Comparison of ENCODE assay signal across 14 cellular contexts in the genomic region with DNA sequence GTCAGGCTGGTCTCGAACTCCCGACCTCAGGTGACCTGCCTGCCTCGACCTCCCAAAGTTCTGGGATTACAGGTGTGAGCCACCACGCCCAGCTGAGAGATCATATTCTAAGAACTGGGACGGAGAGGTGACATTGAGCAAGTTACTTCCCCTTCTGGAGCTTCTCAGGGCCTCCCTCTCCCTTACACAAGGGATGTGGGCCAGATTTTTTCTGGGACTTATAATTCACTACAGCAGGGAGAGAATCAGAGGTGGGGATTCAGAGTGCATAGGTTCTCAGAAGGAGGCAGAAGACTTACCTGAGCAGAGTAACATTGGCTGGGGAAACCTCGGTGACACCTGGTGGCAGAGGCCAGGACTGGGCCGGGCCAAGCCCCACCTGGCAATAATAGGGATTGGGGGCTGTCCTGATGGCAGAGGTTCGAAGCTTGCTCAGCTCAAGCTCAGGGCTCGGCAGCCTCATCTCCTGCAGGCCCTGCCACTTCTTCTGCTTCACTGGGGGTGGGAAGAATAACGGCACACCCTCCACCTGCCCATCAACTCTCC. TPM values are rescaled to one million over a fixed set of nuclear protein-coding genes. Genes with fewer than 3 reads are reported as not detected.
DNase-seq lines count a peak whose midpoint lies in the region; ATAC-seq, FAIRE-seq and TF ChIP-seq lines count a peak whose summit lies in the region.
"Had no signal": no experiment of that assay in that cellular context is flagged by ENCODE, and none has a peak within 500 bp of the region (broad histone marks: within the 10 kb centered on the region; RNA-seq: fewer than 3 reads in every experiment).

No MANE protein-coding gene starts in this region.

- H3K27me3 ChIP-seq in H7 (ENCODE audit: control insufficient read depth, insufficient read depth, low read length) (peaks cover 80% of the 10 kb centered on the region), HepG2 (ENCODE audit: control insufficient read depth in 1 of 2, insufficient read depth in 2 of 2, low read length in 2 of 2) (no peaks in the 10 kb centered on the region; a peak in 1 of 5 replicates), right atrium auricular region (peaks cover 7 to 20% of the 10 kb centered on the region in 2 donors), uterus (peaks cover 0 to 10% of the 10 kb centered on the region in 2 donors)

- CTCF ChIA-PET in HepG2 (lab: Yijun Ruan, JAX; ENCODE audit: low intra/inter-chr PET ratio, low total read pairs), result interaction anchor here (1.6 kb wide), 1 partner anchor 41 kb away, joined by 13 read pairs; no protein-coding TSS in a partner anchor

- no peaks in the 10 kb centered on the region for H3K79me2 ChIP-seq in HepG2 (ENCODE audit: insufficient read depth, low read length)

- TF ChIP-seq CTCF in NB4 (IDR thresholded peaks at IDR 0.05; ENCODE audit: low read depth, low read length) (no peak), HepG2 (CRISPR knock-in tag; IDR thresholded peaks at IDR 0.05) (peak; percentile 52), right atrium auricular region (IDR thresholded peaks at IDR 0.05) (no peak), uterus (IDR thresholded peaks at IDR 0.05) (no peak)

- FAIRE-seq in HepG2 (lab: Jason Lieb, UNC), result no peak

- H3K9ac ChIP-seq in HepG2 (ENCODE audit: insufficient read depth, low read depth, low read length), result no peak overlapping the region

- intact Hi-C loops in HepG2 (cut with micrococcal nuclease; ENCODE audit: unreplicated experiment) (loop anchor here (5.0 kb wide), 1 partner anchor 40 kb away; no protein-coding TSS in a partner anchor), uterus (cut with DNase I; ENCODE audit: low total_unique reads) (no loop called here)

- TF ChIP-seq POLR2A in NB4 (IDR thresholded peaks at IDR 0.05; ENCODE audit: extremely low read depth, insufficient read length), result no peak
- TF ChIP-seq POLR2A in HepG2 (IDR thresholded peaks at IDR 0.05; ENCODE audit: insufficient read depth in 1 of 2, low read depth in 2 of 2, low read length in 2 of 2), result no peak
- TF ChIP-seq POLR2A in uterus (IDR thresholded peaks at IDR 0.05), result no peak

- H4K20me1 ChIP-seq in HepG2 (ENCODE audit: insufficient read depth, low read length), result no peaks in the 10 kb centered on the region

- H3K4me2 ChIP-seq in HepG2 (ENCODE audit: low read depth, low read length), result no peak overlapping the region

- H3K36me3 ChIP-seq in H7 (replicated peaks; ENCODE audit: control insufficient read depth, insufficient read depth, low read length), result no peaks in the 10 kb centered on the region
- H3K36me3 ChIP-seq in HepG2 (replicated peaks in 1 of 2; ENCODE audit: control insufficient read depth in 1 of 2, insufficient read depth in 2 of 2, low read length in 2 of 2), result peaks cover 5 to 14% of the 10 kb centered on the region in 2 experiments; a peak in 4 of 5 replicates
- H3K36me3 ChIP-seq in right atrium auricular region, result no peaks in the 10 kb centered on the region
- H3K36me3 ChIP-seq in uterus, result no peaks in the 10 kb centered on the region
- H3K36me3 ChIP-seq: thoracic aorta had no signal

- H3K9me3 ChIP-seq in HepG2 (ENCODE audit: low read length) (no peaks in the 10 kb centered on the region), right atrium auricular region (no peaks in the 10 kb centered on the region), uterus (no peaks in the 10 kb centered on the region)
- H3K9me3 ChIP-seq: body of pancreas, thoracic aorta had no signal

- no peak for TF ChIP-seq RAD21 in HepG2 (CRISPR knock-in tag; IDR thresholded peaks at IDR 0.05)

- in situ Hi-C loops in HepG2 (cut with HindIII; ENCODE audit: extremely low pct_ligation_motif_present, low pct_unique_long_range_greater_than_20kb), result no loop called here

- DNase-seq in H7 (peak; percentile 77), NB4 (ENCODE audit: low read depth) (peak; percentile 62), HepG2 (ENCODE audit: low spot score) (no peak), right atrium auricular region (ENCODE audit: low spot score) (no peak), uterus (no peak)
- DNase-seq: activated CD4-positive, alpha-beta T cell treated with anti-CD3 and anti-CD28 coated beads for 4 hours; activated effector memory CD4-positive, alpha-beta T cell treated with Interleukin-2 at 50 U/mL for 16 hours; body of pancreas; CD8-positive, alpha-beta memory T cell; effector CD8-positive, alpha-beta T cell; natural killer cell; NCI-H1105; NCI-H526 had no signal

- H3K4me3 ChIP-seq in H7 (ENCODE audit: insufficient read depth, low read depth, low read length) (no peak overlapping the region), NB4 (ENCODE audit: low read depth, low read length) (no peak overlapping the region), HepG2 (replicated peaks in 1 of 3; ENCODE audit: insufficient read depth in 1 of 3, low read depth in 2 of 3, low read length in 3 of 3) (no peak overlapping the region), right atrium auricular region (no peak overlapping the region), uterus (no peak overlapping the region)
- H3K4me3 ChIP-seq: body of pancreas, thoracic aorta had no signal

- WGBS in HepG2 (ENCODE audit: low lambda C conversion rate), result 57% methylated on average over 8 of the region's 10 CpGs

- BruUV-seq in HepG2 (replicated peaks; lab: Mats Ljungman, UMichigan), result no TSS peak

- POLR2A ChIA-PET in HepG2 (lab: Yijun Ruan, JAX), result interaction anchor here (1.5 kb wide), 2 partner anchors 11 to 14 kb away, joined by 5 read pairs; no protein-coding TSS in a partner anchor

- H2AFZ ChIP-seq in HepG2 (ENCODE audit: low read length), result no peak overlapping the region

- no peak overlapping the region for H3K27ac ChIP-seq in HepG2 (ENCODE audit: extremely low read length, insufficient read depth, low read length)
- H3K27ac ChIP-seq in right atrium auricular region, result no peak overlapping the region
- no peak overlapping the region for H3K27ac ChIP-seq in uterus
- H3K27ac ChIP-seq: thoracic aorta had no signal

- H3K4me1 ChIP-seq in HepG2 (ENCODE audit: insufficient read depth, low read length) (no peaks in the 10 kb centered on the region), right atrium auricular region (peaks cover 0 to 20% of the 10 kb centered on the region in 2 donors), uterus (peaks cover 0 to 9% of the 10 kb centered on the region in 2 donors)

- peak; percentile 55 for ATAC-seq in HepG2
- ATAC-seq: body of pancreas, natural killer cell had no signal

- TF ChIP-seq EP300 in HepG2 (IDR thresholded peaks at IDR 0.05; ENCODE audit: low read depth in 2 of 2, low read length in 2 of 2), result no peak
- TF ChIP-seq EP300 in HepG2 (CRISPR knock-in tag; IDR thresholded peaks at IDR 0.05; ENCODE audit: borderline replicate concordance), result no peak

RNA-seq across cellular contexts. Expression of a gene that starts 6.8 kb away (rescaled TPM):
- 0.07 and 0.15 TPM in 2 replicates for total RNA-seq in H7 (2014; rRNA removed; shearing (Covaris generic))
- not detected in 2 replicates for total RNA-seq in HepG2 (2016; rRNA removed; fragmentation: Illumina TruSeq; extraction: Trizol)
- total RNA-seq in HepG2 (2016; cell fraction: cytosol; rRNA removed; fragmentation: Illumina TruSeq; extraction: Trizol; ENCODE audit: low read depth), result not detected in 2 replicates
- total RNA-seq in HepG2 (2016; cell fraction: insoluble cytoplasmic fraction; rRNA removed; fragmentation: Illumina TruSeq; extraction: Trizol), result not detected in 2 replicates
- not detected in 2 replicates for total RNA-seq in HepG2 (2016; cell fraction: membrane; rRNA removed; fragmentation: Illumina TruSeq; extraction: Trizol)
- total RNA-seq in HepG2 (2016; cell fraction: nucleus; rRNA removed; fragmentation: Illumina TruSeq; extraction: Trizol), result 0.12 TPM in 1 of 2 replicates, not detected in the other
- 0.01 and 0.05 TPM in 2 replicates for polyA plus RNA-seq in HepG2 (2011; rRNA removed)
- 0.05 TPM in 1 of 2 replicates, not detected in the other for polyA plus RNA-seq in HepG2 (2011; cell fraction: cytosol; rRNA removed)
- 0.63 and 0.68 TPM in 2 replicates for polyA plus RNA-seq in HepG2 (2011; cell fraction: nucleus; rRNA removed)
- polyA plus RNA-seq in HepG2 (2012), result 0.19 TPM in 1 of 2 replicates, not detected in the other
- not detected in 2 replicates for polyA plus RNA-seq in HepG2 (2016; cell fraction: cytosol; fragmentation: Illumina TruSeq; extraction: Trizol; ENCODE audit: low read depth)
- not detected in 2 replicates for polyA plus RNA-seq in HepG2 (2016; cell fraction: insoluble cytoplasmic fraction; fragmentation: Illumina TruSeq; extraction: Trizol; ENCODE audit: low read depth)
- not detected in 2 replicates for polyA plus RNA-seq in HepG2 (2016; cell fraction: membrane; fragmentation: Illumina TruSeq; extraction: Trizol; ENCODE audit: low read depth)
- not detected in 2 replicates for polyA plus RNA-seq in HepG2 (2016; cell fraction: nucleus; fragmentation: Illumina TruSeq; extraction: Trizol; ENCODE audit: insufficient read depth, low read depth)
- 0.37 TPM in 1 of 2 replicates, not detected in the other for polyA minus RNA-seq in HepG2 (2011; rRNA and poly(A)+ RNA removed; ENCODE audit: low replicate concordance)
- not detected in 2 replicates for polyA minus RNA-seq in HepG2 (2011; cell fraction: cytosol; rRNA and poly(A)+ RNA removed)
- not detected in 2 replicates for polyA minus RNA-seq in HepG2 (2011; cell fraction: nucleus; rRNA and poly(A)+ RNA removed)
- under 1 TPM in 1 of 2 donors, not detected in 1; 0.98 TPM for total RNA-seq in right atrium auricular region
- total RNA-seq in uterus, result under 1 TPM in 2 of 4 donors, not detected in 2; 0.24 to 0.55 TPM
- total RNA-seq: body of pancreas had no signal

RNA-seq across cellular contexts. Expression of a gene that starts 13.2 kb away (rescaled TPM):
- 0.07 and 0.52 TPM in 2 replicates for total RNA-seq in H7 (2014; rRNA removed; shearing (Covaris generic))
- total RNA-seq in HepG2 (2016; rRNA removed; fragmentation: Illumina TruSeq; extraction: Trizol) (29.7 and 41.3 TPM in 2 replicates), right atrium auricular region (under 1 TPM in 1 of 2 donors, not detected in 1; 0.90 TPM), uterus (1 to 10 TPM in 1 of 4 donors, under 1 TPM in 1, not detected in 2; 0.41 to 1.3 TPM)
- 18.2 and 21.9 TPM in 2 replicates for total RNA-seq in HepG2 (2016; cell fraction: cytosol; rRNA removed; fragmentation: Illumina TruSeq; extraction: Trizol; ENCODE audit: low read depth)
- total RNA-seq in HepG2 (2016; cell fraction: insoluble cytoplasmic fraction; rRNA removed; fragmentation: Illumina TruSeq; extraction: Trizol), result 29.5 and 42.6 TPM in 2 replicates
- 35.6 and 37.8 TPM in 2 replicates for total RNA-seq in HepG2 (2016; cell fraction: membrane; rRNA removed; fragmentation: Illumina TruSeq; extraction: Trizol)
- total RNA-seq in HepG2 (2016; cell fraction: nucleus; rRNA removed; fragmentation: Illumina TruSeq; extraction: Trizol), result 20.4 and 24.5 TPM in 2 replicates
- 13.2 and 16.4 TPM in 2 replicates for polyA plus RNA-seq in HepG2 (2011; rRNA removed)
- 16.8 and 21.5 TPM in 2 replicates for polyA plus RNA-seq in HepG2 (2011; cell fraction: cytosol; rRNA removed)
- polyA plus RNA-seq in HepG2 (2011; cell fraction: nucleus; rRNA removed), result 31.6 and 37.7 TPM in 2 replicates
- polyA plus RNA-seq in HepG2 (2012), result 11.4 and 12.0 TPM in 2 replicates
- polyA plus RNA-seq in HepG2 (2016; cell fraction: cytosol; fragmentation: Illumina TruSeq; extraction: Trizol; ENCODE audit: low read depth), result 20.8 and 23.5 TPM in 2 replicates
- 34.6 and 34.9 TPM in 2 replicates for polyA plus RNA-seq in HepG2 (2016; cell fraction: insoluble cytoplasmic fraction; fragmentation: Illumina TruSeq; extraction: Trizol; ENCODE audit: low read depth)
- 30.1 and 33.1 TPM in 2 replicates for polyA plus RNA-seq in HepG2 (2016; cell fraction: membrane; fragmentation: Illumina TruSeq; extraction: Trizol; ENCODE audit: low read depth)
- polyA plus RNA-seq in HepG2 (2016; cell fraction: nucleus; fragmentation: Illumina TruSeq; extraction: Trizol; ENCODE audit: insufficient read depth, low read depth), result 50.2 and 55.6 TPM in 2 replicates
- 1.6 and 25.3 TPM in 2 replicates for polyA minus RNA-seq in HepG2 (2011; rRNA and poly(A)+ RNA removed; ENCODE audit: low replicate concordance)
- polyA minus RNA-seq in HepG2 (2011; cell fraction: cytosol; rRNA and poly(A)+ RNA removed), result 14.9 and 16.9 TPM in 2 replicates
- 6.8 and 9.9 TPM in 2 replicates for polyA minus RNA-seq in HepG2 (2011; cell fraction: nucleus; rRNA and poly(A)+ RNA removed)
- total RNA-seq: natural killer cell had no signal
- polyA plus RNA-seq: CD8-positive, alpha-beta memory T cell had no signal

RNA-seq across cellular contexts. Expression of a gene that starts 37.2 kb away (rescaled TPM):
- 65.5 and 77.7 TPM in 2 replicates for total RNA-seq in H7 (2014; rRNA removed; shearing (Covaris generic))
- total RNA-seq in HepG2 (2016; rRNA removed; fragmentation: Illumina TruSeq; extraction: Trizol), result 20.6 and 28.1 TPM in 2 replicates
- total RNA-seq in HepG2 (2016; cell fraction: cytosol; rRNA removed; fragmentation: Illumina TruSeq; extraction: Trizol; ENCODE audit: low read depth), result 2.9 and 4.8 TPM in 2 replicates
- 19.4 and 24.9 TPM in 2 replicates for total RNA-seq in HepG2 (2016; cell fraction: insoluble cytoplasmic fraction; rRNA removed; fragmentation: Illumina TruSeq; extraction: Trizol)
- 7.5 and 9.5 TPM in 2 replicates for total RNA-seq in HepG2 (2016; cell fraction: membrane; rRNA removed; fragmentation: Illumina TruSeq; extraction: Trizol)
- 20.1 and 24.6 TPM in 2 replicates for total RNA-seq in HepG2 (2016; cell fraction: nucleus; rRNA removed; fragmentation: Illumina TruSeq; extraction: Trizol)
- 15.1 and 16.2 TPM in 2 replicates for polyA plus RNA-seq in HepG2 (2011; rRNA removed)
- polyA plus RNA-seq in HepG2 (2011; cell fraction: cytosol; rRNA removed), result 7.0 and 9.8 TPM in 2 replicates
- polyA plus RNA-seq in HepG2 (2011; cell fraction: nucleus; rRNA removed), result 56.6 and 66.8 TPM in 2 replicates
- polyA plus RNA-seq in HepG2 (2012), result 26.5 TPM in 2 replicates
- 2.1 and 2.5 TPM in 2 replicates for polyA plus RNA-seq in HepG2 (2016; cell fraction: cytosol; fragmentation: Illumina TruSeq; extraction: Trizol; ENCODE audit: low read depth)
- 15.7 and 22.2 TPM in 2 replicates for polyA plus RNA-seq in HepG2 (2016; cell fraction: insoluble cytoplasmic fraction; fragmentation: Illumina TruSeq; extraction: Trizol; ENCODE audit: low read depth)
- polyA plus RNA-seq in HepG2 (2016; cell fraction: membrane; fragmentation: Illumina TruSeq; extraction: Trizol; ENCODE audit: low read depth), result 3.5 and 5.6 TPM in 2 replicates
- 36.5 and 38.9 TPM in 2 replicates for polyA plus RNA-seq in HepG2 (2016; cell fraction: nucleus; fragmentation: Illumina TruSeq; extraction: Trizol; ENCODE audit: insufficient read depth, low read depth)
- polyA minus RNA-seq in HepG2 (2011; rRNA and poly(A)+ RNA removed; ENCODE audit: low replicate concordance), result 24.4 and 46.4 TPM in 2 replicates
- polyA minus RNA-seq in HepG2 (2011; cell fraction: cytosol; rRNA and poly(A)+ RNA removed), result 13.8 and 16.5 TPM in 2 replicates
- 27.7 and 30.0 TPM in 2 replicates for polyA minus RNA-seq in HepG2 (2011; cell fraction: nucleus; rRNA and poly(A)+ RNA removed)
- 10 to 100 TPM; 10.4 to 25.3 TPM for total RNA-seq in right atrium auricular region
- 10 to 100 TPM in 3 of 4 donors, 1 to 10 TPM in 1; 3.8 to 42.5 (median 25.8) TPM for total RNA-seq in uterus

RNA-seq across cellular contexts. Expression of a gene that starts 52.1 kb away (rescaled TPM):
- 65.8 and 72.6 TPM in 2 replicates for total RNA-seq in H7 (2014; rRNA removed; shearing (Covaris generic))
- total RNA-seq in HepG2 (2016; rRNA removed; fragmentation: Illumina TruSeq; extraction: Trizol) (12.4 and 24.0 TPM in 2 replicates), right atrium auricular region (1 to 10 TPM; 4.1 to 8.5 TPM), uterus (10 to 100 TPM in 3 of 4 donors, 1 to 10 TPM in 1; 6.5 to 34.8 (median 24.3) TPM)
- total RNA-seq in HepG2 (2016; cell fraction: cytosol; rRNA removed; fragmentation: Illumina TruSeq; extraction: Trizol; ENCODE audit: low read depth), result 8.5 and 10.2 TPM in 2 replicates
- 12.7 and 22.1 TPM in 2 replicates for total RNA-seq in HepG2 (2016; cell fraction: insoluble cytoplasmic fraction; rRNA removed; fragmentation: Illumina TruSeq; extraction: Trizol)
- 13.7 and 17.0 TPM in 2 replicates for total RNA-seq in HepG2 (2016; cell fraction: membrane; rRNA removed; fragmentation: Illumina TruSeq; extraction: Trizol)
- total RNA-seq in HepG2 (2016; cell fraction: nucleus; rRNA removed; fragmentation: Illumina TruSeq; extraction: Trizol), result 16.6 and 22.9 TPM in 2 replicates
- polyA plus RNA-seq in HepG2 (2011; rRNA removed), result 43.6 and 48.0 TPM in 2 replicates
- polyA plus RNA-seq in HepG2 (2011; cell fraction: cytosol; rRNA removed), result 34.1 and 42.7 TPM in 2 replicates
- polyA plus RNA-seq in HepG2 (2011; cell fraction: nucleus; rRNA removed), result 45.0 and 51.9 TPM in 2 replicates
- polyA plus RNA-seq in HepG2 (2012), result 24.1 and 31.2 TPM in 2 replicates
- polyA plus RNA-seq in HepG2 (2016; cell fraction: cytosol; fragmentation: Illumina TruSeq; extraction: Trizol; ENCODE audit: low read depth), result 3.8 and 5.0 TPM in 2 replicates
- 9.1 and 11.5 TPM in 2 replicates for polyA plus RNA-seq in HepG2 (2016; cell fraction: insoluble cytoplasmic fraction; fragmentation: Illumina TruSeq; extraction: Trizol; ENCODE audit: low read depth)
- 8.9 and 12.0 TPM in 2 replicates for polyA plus RNA-seq in HepG2 (2016; cell fraction: membrane; fragmentation: Illumina TruSeq; extraction: Trizol; ENCODE audit: low read depth)
- polyA plus RNA-seq in HepG2 (2016; cell fraction: nucleus; fragmentation: Illumina TruSeq; extraction: Trizol; ENCODE audit: insufficient read depth, low read depth), result 23.9 and 24.2 TPM in 2 replicates
- 189 and 236 TPM in 2 replicates for polyA minus RNA-seq in HepG2 (2011; rRNA and poly(A)+ RNA removed; ENCODE audit: low replicate concordance)
- 48.4 and 49.0 TPM in 2 replicates for polyA minus RNA-seq in HepG2 (2011; cell fraction: cytosol; rRNA and poly(A)+ RNA removed)
- 33.2 and 34.2 TPM in 2 replicates for polyA minus RNA-seq in HepG2 (2011; cell fraction: nucleus; rRNA and poly(A)+ RNA removed)

Comparison
In these comparisons a context has a peak if more than half of its experiments do, and no peak if none do; other contexts are left out.
1. DNase-seq: peak in H7 (single experiment) and NB4 (single experiment); none in HepG2 (single experiment), right atrium auricular region (single experiment) and uterus (0 of 2).
2. RNA of a gene that starts 13.2 kb away (total RNA-seq): 18.2 to 42.6 TPM in HepG2; 0.90 TPM in right atrium auricular region, 0.07 to 0.52 TPM in H7 and 0.41 to 1.3 TPM in uterus; every median in the first group is over 4 times any median in the second.